ENCODE assay signal across 19 cellular contexts in genomic region chr12:69258655-69259054, GRCh38.
"Had no signal": no experiment of that assay in that cellular context is flagged by ENCODE, and none has a peak within 500 bp of the region (broad histone marks: within the 10 kb centered on the region; RNA-seq: fewer than 3 reads in every experiment).

No MANE protein-coding gene starts in this region.

- ATAC-seq: activated CD4-positive, CD25-positive, alpha-beta regulatory T cell treated with anti-CD3 and anti-CD28 coated beads, Interleukin-2, amount 50 U/mL, for 24 hours; activated CD8-positive, alpha-beta memory T cell treated with anti-CD3 and anti-CD28 coated beads, Interleukin-2, amount 10 ng/mL, durations not matched to agents 7 days and 5 days had no signal

- H3K27ac Mint-ChIP-seq: activated CD8-positive, alpha-beta memory T cell treated with anti-CD3 and anti-CD28 coated beads, Interleukin-2, amount 10 ng/mL, durations not matched to agents 7 days and 5 days had no signal

- H3K4me1 Mint-ChIP-seq: brain, nephron had no signal

- H3K9me3 Mint-ChIP-seq: activated naive CD4-positive, alpha-beta T cell treated with anti-CD3 and anti-CD28 coated beads, Interleukin-2, amount 50 U/mL, for 72 hours; brain; immature natural killer cell; nephron had no signal

- H3K27me3 Mint-ChIP-seq: activated CD8-positive, alpha-beta memory T cell treated with anti-CD3 and anti-CD28 coated beads, Interleukin-2, amount 10 ng/mL, durations not matched to agents 7 days and 5 days; brain had no signal

- H3K4me1 ChIP-seq: right lobe of liver, vagina had no signal

- H3K4me3 ChIP-seq: heart left ventricle, right lobe of liver, spleen, tibial artery, vagina had no signal

- H3K27me3 ChIP-seq: heart left ventricle, right lobe of liver, spleen, tibial artery, vagina had no signal

- H3K4me3 Mint-ChIP-seq: activated CD8-positive, alpha-beta memory T cell treated with anti-CD3 and anti-CD28 coated beads, Interleukin-2, amount 10 ng/mL, durations not matched to agents 7 days and 5 days; brain; immature natural killer cell; nephron had no signal

- H3K9me3 ChIP-seq: heart left ventricle, right lobe of liver, spleen, tibial artery, vagina had no signal

- DNase-seq: activated CD4-positive, alpha-beta T cell treated with anti-CD3 and anti-CD28 coated beads, Interleukin-2, amount 50 U/mL, for 4 hours; activated CD8-positive, alpha-beta memory T cell treated with anti-CD3 and anti-CD28 coated beads, Interleukin-2, amount 10 ng/mL, durations not matched to agents 7 days and 5 days; activated gamma-delta T cell; activated T-cell treated with anti-CD3 and anti-CD28 coated beads, Interleukin-2, amount 50 U/mL, for 48 hours; cerebellar nuclear complex; effector CD8-positive, alpha-beta T cell; immature natural killer cell; mesendoderm; right lobe of liver; spleen; stimulated activated CD4-positive, alpha-beta T cell treated with anti-CD3 and anti-CD28 coated beads, Interleukin-1b, Interleukin-23, amount 100 ng/mL, for 48 hours; tibial artery had no signal

- H3K27ac ChIP-seq: epithelial cell of prostate, heart left ventricle, right lobe of liver, spleen, tibial artery, vagina had no signal
